In genomic region chr17:57739402-57740224, GRCh38 we compare ENCODE assay signal across 9 cellular contexts. TPM values are rescaled to one million over a fixed set of nuclear protein-coding genes. Genes with fewer than 3 reads are reported as not detected.
DNase-seq lines count a peak whose midpoint lies in the region; ATAC-seq and TF ChIP-seq lines count a peak whose summit lies in the region.
"Had no signal": no experiment of that assay in that cellular context is flagged by ENCODE, and none has a peak within 500 bp of the region (broad histone marks: within the 10 kb centered on the region; RNA-seq: fewer than 3 reads in every experiment).

No MANE protein-coding gene starts in this region.

- DNase-seq in CD14-positive monocyte (ENCODE audit: low spot score) (no peak), NCI-H345 (lab: John Stamatoyannopoulos, UW) (peak; percentile 9), cardiac fibroblast (ENCODE audit: low read depth in 2 of 2) (peak; percentile 11 to 12), amniotic stem cell (lab: John Stamatoyannopoulos, UW) (no peak)
- no peak for DNase-seq in stimulated activated CD4-positive, alpha-beta T cell treated with anti-CD3 and anti-CD28 coated beads, Interleukin-4, amount 100 ng/mL, for 1 hour

- no peaks in the 10 kb centered on the region for H3K9me3 ChIP-seq in parathyroid adenoma (ENCODE audit: control insufficient read depth, low read length)

- H3K36me3 ChIP-seq in parathyroid adenoma (ENCODE audit: control insufficient read depth, insufficient read depth, low read length) = no peaks in the 10 kb centered on the region

- H3K4me3 ChIP-seq in cardiac fibroblast (replicated peaks in 1 of 2; ENCODE audit: low read depth in 2 of 2, low read length in 2 of 2) = no peak overlapping the region
- no peak overlapping the region for H3K4me3 ChIP-seq in parathyroid adenoma (ENCODE audit: low read depth, low read length)

- no peaks in the 10 kb centered on the region for H3K4me1 ChIP-seq in parathyroid adenoma

- no peak overlapping the region for H3K4me2 ChIP-seq in parathyroid adenoma (ENCODE audit: low read length)

- no peaks in the 10 kb centered on the region for H3K36me3 Mint-ChIP-seq in CD14-positive monocyte

- TF ChIP-seq CTCF in CD14-positive monocyte (IDR thresholded peaks at IDR 0.05) (peak; percentile 12), cardiac fibroblast (IDR thresholded peaks at IDR 0.05; ENCODE audit: low read depth, low read length) (peak; percentile 20), parathyroid adenoma (IDR thresholded peaks at IDR 0.05) (peak; percentile 50)

- ATAC-seq in GM18868 (IDR thresholded peaks at IDR 0.05; ENCODE audit: unreplicated experiment) (peak; percentile 63), HG03280 (IDR thresholded peaks at IDR 0.05; ENCODE audit: unreplicated experiment) (no peak)

- H3K9ac ChIP-seq in parathyroid adenoma = no peak overlapping the region

- H3K9me3 Mint-ChIP-seq in CD14-positive monocyte = no peaks in the 10 kb centered on the region

- H3K27me3 ChIP-seq in parathyroid adenoma (ENCODE audit: control insufficient read depth, insufficient read depth, low read length) = no peaks in the 10 kb centered on the region

- intact Hi-C loops in CD14-positive monocyte (cut with micrococcal nuclease) = no loop called here

- no peak overlapping the region for H2AFZ ChIP-seq in parathyroid adenoma

- H3K27me3 Mint-ChIP-seq in CD14-positive monocyte (ENCODE audit: low read depth in 3 of 3) = peaks cover 0 to 5% (median 1%) of the 10 kb centered on the region in 3 donors

- no peaks in the 10 kb centered on the region for H3K79me2 ChIP-seq in parathyroid adenoma

- H3K4me3 Mint-ChIP-seq in CD14-positive monocyte = no peak overlapping the region

- H3K4me1 Mint-ChIP-seq in CD14-positive monocyte = peaks cover 8% of the 10 kb centered on the region

- no peak overlapping the region for H3K27ac Mint-ChIP-seq in CD14-positive monocyte

- H3K27ac ChIP-seq in parathyroid adenoma = no peak overlapping the region
- H3K27ac ChIP-seq: HL-60 had no signal

RNA-seq across cellular contexts. Expression of gene CCDC182, which starts 5.5 kb away (rescaled TPM):
- polyA plus RNA-seq in CD14-positive monocyte = not detected

Comparison
In these comparisons a context has a peak if more than half of its experiments do, and no peak if none do; other contexts are left out.
1. DNase-seq: peak in NCI-H345 (single experiment) and cardiac fibroblast (2 of 2); none in CD14-positive monocyte (single experiment), stimulated activated CD4-positive, alpha-beta T cell treated with anti-CD3 and anti-CD28 coated beads, Interleukin-4, amount 100 ng/mL, for 1 hour (single experiment) and amniotic stem cell (single experiment).
2. Peak in every context shown above with its lines, with median percentiles within 50 percentile points of each other: CTCF ChIP-seq.